Comparison of ENCODE assay signal across 9 cellular contexts in genomic region chr3:17039579-17039978, GRCh38.
DNase-seq lines count a peak whose midpoint lies in the region; ATAC-seq and TF ChIP-seq lines count a peak whose summit lies in the region.
"Had no signal": no experiment of that assay in that cellular context is flagged by ENCODE, and none has a peak within 500 bp of the region (broad histone marks: within the 10 kb centered on the region; RNA-seq: fewer than 3 reads in every experiment).

No MANE protein-coding gene starts in this region.

- H3K9me3 ChIP-seq in HEK293 (ENCODE audit: control insufficient read depth, insufficient read depth, low read depth, low read length) (no peaks in the 10 kb centered on the region), prostate gland (no peaks in the 10 kb centered on the region)

- H3K27ac Mint-ChIP-seq in activated T-helper 17 cell treated with anti-CD3 and anti-CD28 coated beads, Interleukin-2, amount 50 U/mL, for 72 hours, result peak overlapping the region; percentile 7

- H3K36me3 ChIP-seq in HEK293 (ENCODE audit: control insufficient read depth in 2 of 2, insufficient read depth in 1 of 2, low read length in 2 of 2), result no peaks in the 10 kb centered on the region
- no peaks in the 10 kb centered on the region for H3K36me3 ChIP-seq in prostate gland

- POLR2A ChIA-PET in AG04449 (lab: Yijun Ruan, JAX) (no interaction called here), HEK293 (lab: Yijun Ruan, JAX) (no interaction called here)

- WGBS in prostate gland, result 43% methylated on average over 2 of the region's 2 CpGs

- no peaks in the 10 kb centered on the region for H3K27me3 Mint-ChIP-seq in activated T-helper 17 cell treated with anti-CD3 and anti-CD28 coated beads, Interleukin-2, amount 50 U/mL, for 72 hours

- peak; percentile 88 for ATAC-seq in activated T-helper 17 cell treated with anti-CD3 and anti-CD28 coated beads, Interleukin-2, amount 50 U/mL, for 72 hours (replicated peaks)

- H3K4me1 ChIP-seq in HEK293 (ENCODE audit: control insufficient read depth, insufficient read depth, low read length) (no peaks in the 10 kb centered on the region), prostate gland (replicated peaks) (no peaks in the 10 kb centered on the region)

- H3K36me3 Mint-ChIP-seq in activated T-helper 17 cell treated with anti-CD3 and anti-CD28 coated beads, Interleukin-2, amount 50 U/mL, for 72 hours (ENCODE audit: low read depth), result peaks cover 25% of the 10 kb centered on the region

- H3K4me3 Mint-ChIP-seq in activated T-helper 17 cell treated with anti-CD3 and anti-CD28 coated beads, Interleukin-2, amount 50 U/mL, for 72 hours, result peak overlapping the region; percentile 6

- H3K27ac ChIP-seq in HEK293 (ENCODE audit: extremely low read depth, low read depth, low read length), result no peak overlapping the region
- no peak overlapping the region for H3K27ac ChIP-seq in prostate gland

- CTCF ChIA-PET in AG04449 (lab: Yijun Ruan, JAX), result interaction anchor here (1.2 to 1.7 kb wide), 4 partner anchors 10 to 439 kb away, joined by 4 to 6 read pairs (median 5); no protein-coding TSS in a partner anchor
- CTCF ChIA-PET in HEK293 (lab: Yijun Ruan, JAX), result interaction anchor here (0.5 to 1.0 kb wide), 3 partner anchors 439 to 861 kb away, joined by 3 to 5 read pairs (median 4); no protein-coding TSS in a partner anchor

- H3K4me1 Mint-ChIP-seq in activated T-helper 17 cell treated with anti-CD3 and anti-CD28 coated beads, Interleukin-2, amount 50 U/mL, for 72 hours, result peaks cover 13% of the 10 kb centered on the region

- no peak for TF ChIP-seq CTCF in AG04449 (IDR thresholded peaks at IDR 0.05; ENCODE audit: insufficient read depth, low read length, missing control alignments)
- no peak for TF ChIP-seq CTCF in HEK293 (tag by site-specific recombination; IDR thresholded peaks at IDR 0.05)
- TF ChIP-seq CTCF in prostate gland (IDR thresholded peaks at IDR 0.05), result no peak

- intact Hi-C loops in prostate gland (cut with DNase I), result loop anchor here (10.0 kb wide), 1 partner anchor 195 kb away; no protein-coding TSS in a partner anchor

- H3K27me3 ChIP-seq in prostate gland (replicated peaks; ENCODE audit: insufficient read depth), result no peaks in the 10 kb centered on the region

- no peaks in the 10 kb centered on the region for H3K9me3 Mint-ChIP-seq in activated T-helper 17 cell treated with anti-CD3 and anti-CD28 coated beads, Interleukin-2, amount 50 U/mL, for 72 hours

- DNase-seq in AG04449 (ENCODE audit: low read depth, low spot score), result peak; percentile 68
- peak; percentile 17 for DNase-seq in iPS-NIHi11 (ENCODE audit: low spot score)
- no peak for DNase-seq in prostate gland (ENCODE audit: low spot score)
- no peak for DNase-seq in activated naive CD4-positive, alpha-beta T cell (lab: John Stamatoyannopoulos, UW)
- no peak for DNase-seq in GOT3 (lab: John Stamatoyannopoulos, UW)
- DNase-seq in islet precursor cell, result no peak
- DNase-seq: stimulated activated CD4-positive, alpha-beta T cell treated with anti-CD3 and anti-CD28 coated beads, Interleukin-4, amount 100 ng/mL, for 4 hours had no signal

- TF ChIP-seq POLR2A in prostate gland (IDR thresholded peaks at IDR 0.05), result no peak

- H3K4me3 ChIP-seq in AG04449 (ENCODE audit: low read depth, low read length) (no peak overlapping the region), HEK293 (ENCODE audit: low read depth, low read length) (no peak overlapping the region), prostate gland (no peak overlapping the region)

TF ChIP-seq in HEK293, 187 proteins besides CTCF, POLR2A, EP300 and RAD21:
- TF ChIP-seq ZNF112 (tag by site-specific recombination; IDR thresholded peaks at IDR 0.05) (no peak), MYNN (tag by site-specific recombination; IDR thresholded peaks at IDR 0.05; ENCODE audit: borderline replicate concordance) (no peak), GLIS2 (tag by site-specific recombination; IDR thresholded peaks at IDR 0.05) (no peak), ZNF639 (tag by site-specific recombination; IDR thresholded peaks at IDR 0.05) (no peak), ZNF398 (tag by site-specific recombination; IDR thresholded peaks at IDR 0.05) (no peak), ZNF645 (tag by site-specific recombination; IDR thresholded peaks at IDR 0.05) (no peak), ZNF707 (tag by site-specific recombination; IDR thresholded peaks at IDR 0.05) (no peak), ZNF514 (tag by site-specific recombination; IDR thresholded peaks at IDR 0.05) (no peak), SP7 (tag by site-specific recombination; IDR thresholded peaks at IDR 0.05) (0 out of 2 replicates have a peak, but pooled peaks have one; percentile 18), ZNF580 (tag by site-specific recombination; IDR thresholded peaks at IDR 0.05) (no peak), ZBTB17 (tag by site-specific recombination; IDR thresholded peaks at IDR 0.05) (no peak), ZBTB8A (tag by site-specific recombination; IDR thresholded peaks at IDR 0.05) (no peak), ZNF660 (tag by site-specific recombination; IDR thresholded peaks at IDR 0.05) (0 out of 2 replicates have a peak, but pooled peaks have one; percentile 28), ZNF768 (tag by site-specific recombination; IDR thresholded peaks at IDR 0.05) (no peak), YY2 (tag by site-specific recombination; IDR thresholded peaks at IDR 0.05) (no peak), ZBTB48 (tag by site-specific recombination; IDR thresholded peaks at IDR 0.05) (no peak), ZNF24 (tag by site-specific recombination; IDR thresholded peaks at IDR 0.05) (no peak), ZFP37 (tag by site-specific recombination; IDR thresholded peaks at IDR 0.05) (0 out of 2 replicates have a peak, but pooled peaks have one; percentile 36)

Comparison
In these comparisons a context has a peak if more than half of its experiments do, and no peak if none do; other contexts are left out.
1. DNase-seq: peak in AG04449 (single experiment) and iPS-NIHi11 (single experiment); none in prostate gland (single experiment), activated naive CD4-positive, alpha-beta T cell (0 of 4), GOT3 (single experiment) and islet precursor cell (single experiment).